1 cellular context compared by ENCODE assay signal in the genomic region with DNA sequence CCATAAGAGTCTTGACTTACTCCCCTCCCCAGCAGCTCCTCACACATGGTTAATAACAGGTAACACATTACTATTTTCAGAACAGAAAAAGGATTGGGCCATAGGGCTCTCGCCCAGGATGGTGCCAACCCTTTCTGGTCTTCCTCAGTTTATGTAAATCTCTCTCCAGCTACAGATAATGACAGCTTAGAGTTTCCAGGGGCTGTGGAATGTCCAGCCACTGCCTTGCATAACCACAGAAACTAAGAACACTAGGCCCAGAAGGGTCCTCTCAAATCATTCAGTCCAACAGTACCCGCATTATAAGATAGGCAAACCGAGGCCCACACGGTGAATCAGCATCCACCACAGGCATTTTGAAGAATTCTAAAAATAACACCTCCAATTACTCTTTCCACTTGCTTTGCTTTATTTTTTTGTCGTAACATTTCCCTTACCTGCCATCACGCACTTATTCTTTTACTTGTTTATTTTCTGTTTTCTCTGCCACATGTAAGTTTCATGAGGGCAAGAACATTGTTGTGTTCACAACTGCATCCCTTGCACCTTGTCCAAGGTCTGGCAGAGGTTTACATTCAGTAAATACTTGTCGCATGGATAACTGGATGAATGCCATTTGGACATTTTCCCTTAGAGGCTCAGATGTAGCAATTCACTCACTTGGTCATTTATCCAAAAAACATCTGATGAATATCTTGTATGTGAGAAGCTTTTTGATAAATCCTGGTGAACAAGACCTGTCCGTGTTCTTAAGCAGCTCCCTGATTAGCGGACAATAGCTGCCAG.
TF ChIP-seq lines count a peak whose summit lies in the region.

No MANE protein-coding gene starts in this region.

TF ChIP-seq in HCT116, 20 proteins besides CTCF, POLR2A, EP300 and RAD21:
- TF ChIP-seq SRF (IDR thresholded peaks at IDR 0.05; ENCODE audit: low read depth): no peak
- TF ChIP-seq MAX (IDR thresholded peaks at IDR 0.05): no peak
- no peak for TF ChIP-seq ELF1 (IDR thresholded peaks at IDR 0.05; ENCODE audit: borderline replicate concordance, low read depth)
- TF ChIP-seq ZBTB33 (IDR thresholded peaks at IDR 0.05; ENCODE audit: extremely low read depth, insufficient replicate concordance, low read length): no peak
- TF ChIP-seq FOSL1 (IDR thresholded peaks at IDR 0.05; ENCODE audit: low read depth): no peak
- no peak for TF ChIP-seq CEBPB (IDR thresholded peaks at IDR 0.05; ENCODE audit: low read depth)
- no peak for TF ChIP-seq JUND (IDR thresholded peaks at IDR 0.05)
- no peak for TF ChIP-seq CBX3 (IDR thresholded peaks at IDR 0.05; ENCODE audit: low read depth)
- TF ChIP-seq ZNF274 (IDR thresholded peaks at IDR 0.05; ENCODE audit: low read depth, low read length): no peak
- no peak for TF ChIP-seq EZH2 (IDR thresholded peaks at IDR 0.05)
- no peak for TF ChIP-seq TCF7L2 (IDR thresholded peaks at IDR 0.05; ENCODE audit: borderline replicate concordance, extremely low read depth, insufficient read depth, insufficient read length)
- no peak for TF ChIP-seq POLR2AphosphoS5 (IDR thresholded peaks at IDR 0.05; ENCODE audit: low read depth, low read length)
- TF ChIP-seq YY1 (IDR thresholded peaks at IDR 0.05; ENCODE audit: extremely low read depth, insufficient replicate concordance, low read depth, low read length): no peak
- no peak for TF ChIP-seq EGR1 (IDR thresholded peaks at IDR 0.05; ENCODE audit: low read depth)
- TF ChIP-seq SIN3A (IDR thresholded peaks at IDR 0.05; ENCODE audit: low read depth): no peak
